12 cellular contexts compared by ENCODE assay signal in genomic region chr17:42313389-42313772, GRCh38. TPM values are rescaled to one million over a fixed set of nuclear protein-coding genes. Genes with fewer than 3 reads are reported as not detected.
A peak's percentile ranks its signal among the peaks of the same experiment; 100 is the strongest.
DNase-seq lines count a peak whose midpoint lies in the region; ATAC-seq, FAIRE-seq and TF ChIP-seq lines count a peak whose summit lies in the region.
"Had no signal": no experiment of that assay in that cellular context is flagged by ENCODE, and none has a peak within 500 bp of the region (broad histone marks: within the 10 kb centered on the region; RNA-seq: fewer than 3 reads in every experiment).

No MANE protein-coding gene starts in this region.

- no peak for FAIRE-seq in GM12891 (lab: Jason Lieb, UNC)
- FAIRE-seq: colon had no signal

- peaks cover 24% of the 10 kb centered on the region; the same call in 1 of the 2 replicates for H4K20me1 ChIP-seq in BLaER1

- peak overlapping the region; percentile 63 for H3K4me3 Mint-ChIP-seq in activated T-helper 17 cell treated with anti-CD3 and anti-CD28 coated beads, Interleukin-2, amount 50 U/mL, for 72 hours
- peak overlapping the region; percentile 39 to 82 (median 68) for H3K4me3 Mint-ChIP-seq in naive thymus-derived CD4-positive, alpha-beta T cell
- H3K4me3 Mint-ChIP-seq: CD14-positive monocyte had no signal

- no peak overlapping the region for H3K9ac ChIP-seq in BLaER1

- intact Hi-C loops in naive thymus-derived CD4-positive, alpha-beta T cell (cut with micrococcal nuclease) = loop anchor here (2.0 to 10.0 kb wide), 6 partner anchors 25 to 361 kb away; partner anchors contain the start of genes ATP6V0A1 (in 1 of the 2), DNAJC7 (in 1 of the 2), PLEKHH3 (in 1 of the 2) and STAT5A (in 1 of the 2)

- TF ChIP-seq POLR2A in GM12891 (IDR thresholded peaks at IDR 0.05; ENCODE audit: low read depth, low read length) = peak; percentile 17; the same call in 1 of the 2 replicates

- peak overlapping the region; percentile 58 for H3K27ac Mint-ChIP-seq in activated T-helper 17 cell treated with anti-CD3 and anti-CD28 coated beads, Interleukin-2, amount 50 U/mL, for 72 hours
- peak overlapping the region; percentile 62 to 94 (median 85) for H3K27ac Mint-ChIP-seq in naive thymus-derived CD4-positive, alpha-beta T cell

- peaks cover 59% of the 10 kb centered on the region for H3K4me1 ChIP-seq in BLaER1
- peaks cover 13 to 68% of the 10 kb centered on the region in 2 donors for H3K4me1 ChIP-seq in naive thymus-derived CD4-positive, alpha-beta T cell (ENCODE audit: control insufficient read depth in 2 of 2, insufficient read depth in 2 of 2, low read length in 2 of 2)

- no peak overlapping the region for H3K27ac ChIP-seq in BLaER1
- peak overlapping the region; percentile 69 for H3K27ac ChIP-seq in naive thymus-derived CD4-positive, alpha-beta T cell (ENCODE audit: low read depth, low read length)
- H3K27ac ChIP-seq: PC-9 had no signal

- no peaks in the 10 kb centered on the region for H3K27me3 Mint-ChIP-seq in activated T-helper 17 cell treated with anti-CD3 and anti-CD28 coated beads, Interleukin-2, amount 50 U/mL, for 72 hours
- H3K27me3 Mint-ChIP-seq in naive thymus-derived CD4-positive, alpha-beta T cell = no peaks in the 10 kb centered on the region

- H3K27me3 ChIP-seq in BLaER1 (no peaks in the 10 kb centered on the region), MG63 (no peaks in the 10 kb centered on the region)
- H3K27me3 ChIP-seq in naive thymus-derived CD4-positive, alpha-beta T cell (ENCODE audit: control insufficient read depth in 2 of 2, insufficient read depth in 2 of 2, low read length in 2 of 2) = no peaks in the 10 kb centered on the region

- H3K9me3 ChIP-seq in BLaER1 (no peaks in the 10 kb centered on the region), MG63 (no peaks in the 10 kb centered on the region)
- H3K9me3 ChIP-seq in naive thymus-derived CD4-positive, alpha-beta T cell (ENCODE audit: control insufficient read depth in 2 of 3, low read length in 3 of 3) = no peaks in the 10 kb centered on the region

- peaks cover 63% of the 10 kb centered on the region for H3K36me3 ChIP-seq in BLaER1
- peaks cover 7 to 47% (median 8%) of the 10 kb centered on the region in 3 experiments for H3K36me3 ChIP-seq in naive thymus-derived CD4-positive, alpha-beta T cell (ENCODE audit: control insufficient read depth in 2 of 3, insufficient read depth in 3 of 3, low read length in 3 of 3)
- peaks cover 57% of the 10 kb centered on the region for H3K36me3 ChIP-seq in MG63

- peak overlapping the region; percentile 19; the same call in 1 of the 2 replicates for H3K4me2 ChIP-seq in BLaER1
- H3K4me2 ChIP-seq: PC-9 had no signal

- POLR2A ChIA-PET in naive thymus-derived CD4-positive, alpha-beta T cell (lab: Charles Lee) = interaction anchor here (0.6 to 9.1 kb wide), 14 partner anchors 8 to 296 kb away, joined by 3 to 88 read pairs (median 10); partner anchors contain the start of genes DNAJC7, STAT3 and STAT5A

- DNase-seq in GM12891 (ENCODE audit: insufficient read length, low spot score) (no peak), MG63 (no peak), globus pallidus (ENCODE audit: low spot score) (no peak)
- DNase-seq in naive thymus-derived CD4-positive, alpha-beta T cell = no peak
- DNase-seq: NCI-H1048, NCI-H2227 treated with DMSO at 0.1 percent for 48 hours, PC-9 had no signal

- H3K4me3 ChIP-seq in BLaER1 = no peak overlapping the region
- H3K4me3 ChIP-seq in naive thymus-derived CD4-positive, alpha-beta T cell (ENCODE audit: low read length) = no peak overlapping the region
- no peak overlapping the region for H3K4me3 ChIP-seq in MG63
- H3K4me3 ChIP-seq: PC-9 had no signal

- CTCF ChIA-PET in naive thymus-derived CD4-positive, alpha-beta T cell (lab: Charles Lee) = interaction anchor here (0.8 to 9.4 kb wide), 10 partner anchors 9 to 230 kb away, joined by 3 to 54 read pairs (median 6); partner anchors contain the start of gene STAT3

- H3K4me1 Mint-ChIP-seq in activated T-helper 17 cell treated with anti-CD3 and anti-CD28 coated beads, Interleukin-2, amount 50 U/mL, for 72 hours = peaks cover 53% of the 10 kb centered on the region
- H3K4me1 Mint-ChIP-seq in naive thymus-derived CD4-positive, alpha-beta T cell = peaks cover 51 to 90% (median 80%) of the 10 kb centered on the region in 7 donors

- peaks cover 100% of the 10 kb centered on the region for H3K36me3 Mint-ChIP-seq in activated T-helper 17 cell treated with anti-CD3 and anti-CD28 coated beads, Interleukin-2, amount 50 U/mL, for 72 hours (ENCODE audit: low read depth)
- peaks cover 0 to 33% (median 6%) of the 10 kb centered on the region in 5 donors for H3K36me3 Mint-ChIP-seq in naive thymus-derived CD4-positive, alpha-beta T cell

- no peaks in the 10 kb centered on the region for H3K9me3 Mint-ChIP-seq in activated T-helper 17 cell treated with anti-CD3 and anti-CD28 coated beads, Interleukin-2, amount 50 U/mL, for 72 hours
- no peaks in the 10 kb centered on the region for H3K9me3 Mint-ChIP-seq in naive thymus-derived CD4-positive, alpha-beta T cell

- ATAC-seq in activated T-helper 17 cell treated with anti-CD3 and anti-CD28 coated beads, Interleukin-2, amount 50 U/mL, for 72 hours (replicated peaks) = no peak
- no peak for ATAC-seq in naive thymus-derived CD4-positive, alpha-beta T cell
- ATAC-seq in HG03139 (IDR thresholded peaks at IDR 0.05; ENCODE audit: unreplicated experiment) = no peak

TF ChIP-seq in GM12891, 5 proteins besides CTCF, POLR2A, EP300 and RAD21:
- TF ChIP-seq SPI1 (IDR thresholded peaks at IDR 0.05; ENCODE audit: low read depth, low read length) (no peak), POU2F2 (IDR thresholded peaks at IDR 0.05; ENCODE audit: low read depth, low read length) (no peak), PAX5 (IDR thresholded peaks at IDR 0.05; ENCODE audit: insufficient read depth, low read length, severe bottlenecking) (no peak), POLR2AphosphoS5 (IDR thresholded peaks at IDR 0.05; ENCODE audit: low read depth, low read length) (no peak), TAF1 (IDR thresholded peaks at IDR 0.05; ENCODE audit: low read depth, low read length) (no peak)
TF ChIP-seq in GM12891: peak in this region for 0.

RNA-seq across cellular contexts. Expression of gene STAT5A, which starts 25.1 kb away (rescaled TPM):
- 50.2 TPM for polyA plus RNA-seq in GM12891 (2012; ENCODE audit: low read depth, missing spikeins)
- total RNA-seq in activated T-helper 17 cell treated with anti-CD3 and anti-CD28 coated beads, Interleukin-2, amount 50 U/mL, for 72 hours = 100 to 1,000 TPM; 133 to 305 TPM
- total RNA-seq in naive thymus-derived CD4-positive, alpha-beta T cell = 100 to 1,000 TPM; 111 to 162 (median 150) TPM
- 100 to 1,000 TPM in 1 of 2 donors, 10 to 100 TPM in 1; 72.8 to 150 TPM for polyA plus RNA-seq in naive thymus-derived CD4-positive, alpha-beta T cell
- total RNA-seq in MG63 (2014; rRNA removed; shearing (Covaris generic); ENCODE audit: low replicate concordance) = 4.6 and 23.0 TPM in 2 replicates

RNA-seq across cellular contexts. Expression of gene STAT5B, which starts 37.2 kb away (rescaled TPM):
- polyA plus RNA-seq in GM12891 (2012; ENCODE audit: low read depth, missing spikeins) = 37.3 TPM
- 100 to 1,000 TPM; 124 to 255 TPM for total RNA-seq in activated T-helper 17 cell treated with anti-CD3 and anti-CD28 coated beads, Interleukin-2, amount 50 U/mL, for 72 hours
- 100 to 1,000 TPM; 143 to 192 (median 183) TPM for total RNA-seq in naive thymus-derived CD4-positive, alpha-beta T cell
- 100 to 1,000 TPM in 1 of 2 donors, 10 to 100 TPM in 1; 98.0 to 135 TPM for polyA plus RNA-seq in naive thymus-derived CD4-positive, alpha-beta T cell
- total RNA-seq in MG63 (2014; rRNA removed; shearing (Covaris generic); ENCODE audit: low replicate concordance) = 13.7 and 24.3 TPM in 2 replicates
